8 cellular contexts compared by ENCODE assay signal in the genomic region with DNA sequence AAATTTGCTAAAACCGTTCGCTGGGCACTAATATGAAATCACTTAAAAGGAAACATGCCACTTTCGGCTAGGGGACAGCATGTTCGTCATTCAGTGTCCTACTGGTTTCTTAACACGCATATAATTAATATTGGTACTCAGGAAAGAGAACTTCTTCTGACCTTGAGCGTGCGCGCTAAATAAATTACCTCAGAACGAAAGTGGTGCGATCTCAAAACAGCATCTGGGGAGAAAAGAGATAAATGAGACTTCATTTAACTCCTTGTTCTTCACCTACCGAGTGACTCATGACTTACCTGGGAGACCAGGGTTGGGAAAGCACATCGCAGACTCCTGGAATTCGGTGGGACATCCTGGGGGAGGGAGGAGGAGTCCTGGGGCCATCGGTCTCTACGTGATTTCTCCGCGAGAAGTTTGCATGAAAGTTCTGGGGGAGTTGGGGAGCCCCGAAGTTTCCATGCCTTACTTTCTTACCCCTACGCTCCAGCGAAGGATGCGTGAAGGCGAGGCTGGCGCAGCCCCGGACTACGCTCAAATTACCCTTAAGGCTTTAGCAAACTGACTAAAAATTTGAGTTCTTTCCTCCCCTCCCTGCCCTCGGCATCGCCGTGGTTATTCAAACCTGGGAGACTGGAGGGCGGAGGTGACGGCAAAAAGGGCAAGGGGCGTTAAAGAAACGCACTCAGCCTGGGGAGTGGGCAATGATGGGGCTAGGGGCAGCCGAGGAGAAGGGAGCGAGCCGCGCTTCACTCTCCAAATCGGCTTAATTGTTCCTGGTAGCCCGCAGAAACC. TPM values are rescaled to one million over a fixed set of nuclear protein-coding genes. Genes with fewer than 3 reads are reported as not detected.
DNase-seq lines count a peak whose midpoint lies in the region; ATAC-seq and TF ChIP-seq lines count a peak whose summit lies in the region.

No MANE protein-coding gene starts in this region.

- H3K4me1 ChIP-seq in HEK293 (ENCODE audit: control insufficient read depth, insufficient read depth, low read length): peaks cover 9% of the 10 kb centered on the region
- peaks cover 24% of the 10 kb centered on the region for H3K4me1 ChIP-seq in foreskin keratinocyte

- CTCF ChIA-PET in HEK293 (lab: Yijun Ruan, JAX): interaction anchor here (0.6 to 3.7 kb wide), 13 partner anchors 10 to 368 kb away, joined by 3 to 24 read pairs (median 4); no protein-coding TSS in a partner anchor

- in situ Hi-C loops in Caki2 (cut with HindIII; ENCODE audit: low pct_unique_long_range_greater_than_20kb, low sequenced_read_pairs): no loop called here

- no peak for TF ChIP-seq CTCF in HEK293 (tag by site-specific recombination; IDR thresholded peaks at IDR 0.05)
- no peak for TF ChIP-seq CTCF in foreskin keratinocyte (conservative IDR thresholded peaks at IDR 0.05)

- DNase-seq in Caki2 (ENCODE audit: low read depth) (peak; percentile 40), foreskin keratinocyte (peak; percentile 32 to 55), renal cortical epithelial cell (ENCODE audit: low read depth) (peak; percentile 6), NCI-H1048 (lab: John Stamatoyannopoulos, UW) (no peak)
- peak; percentile 7 to 10 for DNase-seq in activated CD4-positive, alpha-beta T cell treated with anti-CD3 and anti-CD28 coated beads, Interleukin-2, amount 50 U/mL, for 48 hours

- H3K9me3 ChIP-seq in HEK293 (ENCODE audit: control insufficient read depth, insufficient read depth, low read depth, low read length): no peaks in the 10 kb centered on the region

- no peaks in the 10 kb centered on the region for H3K36me3 ChIP-seq in HEK293 (ENCODE audit: control insufficient read depth in 2 of 2, insufficient read depth in 1 of 2, low read length in 2 of 2)

- no peaks in the 10 kb centered on the region for H3K27me3 ChIP-seq in foreskin keratinocyte

- peak overlapping the region; percentile 62 for H3K4me3 ChIP-seq in HEK293 (ENCODE audit: low read depth, low read length)

- POLR2A ChIA-PET in HEK293 (lab: Yijun Ruan, JAX): interaction anchor here (1.1 to 1.2 kb wide), 2 partner anchors 46 to 64 kb away, joined by 3 read pairs; no protein-coding TSS in a partner anchor

- ATAC-seq in foreskin keratinocyte: no peak
- no peak for ATAC-seq in GM21447 (IDR thresholded peaks at IDR 0.05; ENCODE audit: unreplicated experiment)
- no peak for ATAC-seq in GM21576 (IDR thresholded peaks at IDR 0.05; ENCODE audit: unreplicated experiment)

- peak overlapping the region; percentile 70; the same call in 1 of the 2 replicates for H3K27ac ChIP-seq in HEK293 (ENCODE audit: extremely low read depth, low read depth, low read length)
- peak overlapping the region; percentile 17 for H3K27ac ChIP-seq in foreskin keratinocyte

TF ChIP-seq in HEK293, 187 proteins besides CTCF, POLR2A, EP300 and RAD21:
- TF ChIP-seq ZEB2 (tag by site-specific recombination; IDR thresholded peaks at IDR 0.05) (peak; percentile 58; the same call in 1 of the 2 replicates), ZNF785 (tag by site-specific recombination; IDR thresholded peaks at IDR 0.05) (no peak), PRDM1 (tag by site-specific recombination; IDR thresholded peaks at IDR 0.05) (peak; percentile 79), ZBTB20 (tag by site-specific recombination; IDR thresholded peaks at IDR 0.05) (peak; percentile 89), ZNF16 (tag by site-specific recombination; IDR thresholded peaks at IDR 0.05; ENCODE audit: low read depth) (no peak), ZNF658 (tag by site-specific recombination; IDR thresholded peaks at IDR 0.05) (no peak), BCL11B (tag by site-specific recombination; IDR thresholded peaks at IDR 0.05; ENCODE audit: low read depth) (no peak), SP3 (tag by site-specific recombination; IDR thresholded peaks at IDR 0.05) (no peak), ZNF10 (tag by site-specific recombination; IDR thresholded peaks at IDR 0.05) (no peak), ZNF169 (tag by site-specific recombination; IDR thresholded peaks at IDR 0.05) (no peak)
- TF ChIP-seq, protein P1, sequence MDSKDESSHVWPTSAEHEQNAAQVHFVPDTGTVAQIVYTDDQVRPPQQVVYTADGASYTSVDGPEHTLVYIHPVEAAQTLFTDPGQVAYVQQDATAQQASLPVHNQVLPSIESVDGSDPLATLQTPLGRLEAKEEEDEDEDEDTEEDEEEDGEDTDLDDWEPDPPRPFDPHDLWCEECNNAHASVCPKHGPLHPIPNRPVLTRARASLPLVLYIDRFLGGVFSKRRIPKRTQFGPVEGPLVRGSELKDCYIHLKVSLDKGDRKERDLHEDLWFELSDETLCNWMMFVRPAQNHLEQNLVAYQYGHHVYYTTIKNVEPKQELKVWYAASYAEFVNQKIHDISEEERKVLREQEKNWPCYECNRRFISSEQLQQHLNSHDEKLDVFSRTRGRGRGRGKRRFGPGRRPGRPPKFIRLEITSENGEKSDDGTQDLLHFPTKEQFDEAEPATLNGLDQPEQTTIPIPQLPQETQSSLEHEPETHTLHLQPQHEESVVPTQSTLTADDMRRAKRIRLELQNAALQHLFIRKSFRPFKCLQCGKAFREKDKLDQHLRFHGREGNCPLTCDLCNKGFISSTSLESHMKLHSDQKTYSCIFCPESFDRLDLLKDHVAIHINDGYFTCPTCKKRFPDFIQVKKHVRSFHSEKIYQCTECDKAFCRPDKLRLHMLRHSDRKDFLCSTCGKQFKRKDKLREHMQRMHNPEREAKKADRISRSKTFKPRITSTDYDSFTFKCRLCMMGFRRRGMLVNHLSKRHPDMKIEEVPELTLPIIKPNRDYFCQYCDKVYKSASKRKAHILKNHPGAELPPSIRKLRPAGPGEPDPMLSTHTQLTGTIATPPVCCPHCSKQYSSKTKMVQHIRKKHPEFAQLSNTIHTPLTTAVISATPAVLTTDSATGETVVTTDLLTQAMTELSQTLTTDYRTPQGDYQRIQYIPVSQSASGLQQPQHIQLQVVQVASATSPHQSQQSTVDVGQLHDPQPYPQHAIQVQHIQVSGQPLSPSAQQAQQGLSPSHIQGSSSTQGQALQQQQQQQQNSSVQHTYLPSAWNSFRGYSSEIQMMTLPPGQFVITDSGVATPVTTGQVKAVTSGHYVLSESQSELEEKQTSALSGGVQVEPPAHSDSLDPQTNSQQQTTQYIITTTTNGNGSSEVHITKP (tag by site-specific recombination; IDR thresholded peaks at IDR 0.05): peak; percentile 33; the same call in 1 of the 2 replicates

RNA-seq across cellular contexts. Expression of a gene that starts 1.1 kb away (rescaled TPM):
- total RNA-seq in Caki2 (2014; rRNA removed; shearing (Covaris generic); ENCODE audit: low replicate concordance): 7.7 and 25.6 TPM in 2 replicates
- 1.8 TPM in 2 replicates for total RNA-seq in foreskin keratinocyte
- 0.53 and 0.87 TPM in 2 replicates for polyA plus RNA-seq in foreskin keratinocyte
- 2.1 and 7.4 TPM in 2 replicates for total RNA-seq in renal cortical epithelial cell
